Comparison of ENCODE assay signal across 1 cellular context in the genomic region with DNA sequence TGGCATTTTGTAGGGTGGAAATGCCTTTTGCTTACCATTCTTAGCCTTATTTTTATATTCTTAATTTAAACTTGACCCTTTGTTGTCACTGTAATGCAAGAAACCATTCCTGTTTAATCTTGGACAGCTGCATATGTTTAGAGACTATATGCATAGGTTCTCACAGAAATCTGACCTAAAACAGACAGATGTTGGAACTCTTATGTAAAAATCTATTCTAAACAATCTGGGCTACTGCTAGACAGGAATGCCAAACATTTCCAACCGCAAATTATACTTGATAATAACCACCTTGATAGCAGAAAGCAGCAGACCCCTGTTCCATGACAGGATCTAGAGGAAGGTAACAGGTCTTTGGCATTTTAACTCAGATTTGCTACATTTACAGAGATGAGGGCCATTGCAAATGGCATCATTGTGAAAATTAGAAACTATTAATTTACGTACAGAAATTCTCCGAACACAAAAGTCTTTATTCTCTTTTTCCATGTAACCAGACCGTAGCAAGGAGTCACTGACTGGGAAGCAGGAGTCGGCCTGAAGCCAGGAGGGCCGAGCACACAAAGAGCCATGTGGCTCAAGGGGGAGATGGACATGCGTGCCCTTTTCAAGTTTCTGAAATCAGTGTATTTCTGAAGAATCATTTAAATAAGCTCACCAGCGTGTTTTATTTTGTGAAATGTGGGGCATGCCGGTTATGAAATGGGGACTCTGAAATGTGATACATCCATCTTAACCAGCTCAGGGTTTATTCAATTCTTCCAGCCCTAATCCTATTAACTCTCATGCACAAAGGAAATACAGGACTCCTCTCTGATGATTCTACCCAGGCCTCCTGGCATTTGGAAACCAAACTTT.
TF ChIP-seq lines count a peak whose summit lies in the region.

No MANE protein-coding gene starts in this region.

TF ChIP-seq in SK-N-SH, 30 proteins besides CTCF, POLR2A, EP300 and RAD21 (continued from another document):
- TF ChIP-seq, protein P1, sequence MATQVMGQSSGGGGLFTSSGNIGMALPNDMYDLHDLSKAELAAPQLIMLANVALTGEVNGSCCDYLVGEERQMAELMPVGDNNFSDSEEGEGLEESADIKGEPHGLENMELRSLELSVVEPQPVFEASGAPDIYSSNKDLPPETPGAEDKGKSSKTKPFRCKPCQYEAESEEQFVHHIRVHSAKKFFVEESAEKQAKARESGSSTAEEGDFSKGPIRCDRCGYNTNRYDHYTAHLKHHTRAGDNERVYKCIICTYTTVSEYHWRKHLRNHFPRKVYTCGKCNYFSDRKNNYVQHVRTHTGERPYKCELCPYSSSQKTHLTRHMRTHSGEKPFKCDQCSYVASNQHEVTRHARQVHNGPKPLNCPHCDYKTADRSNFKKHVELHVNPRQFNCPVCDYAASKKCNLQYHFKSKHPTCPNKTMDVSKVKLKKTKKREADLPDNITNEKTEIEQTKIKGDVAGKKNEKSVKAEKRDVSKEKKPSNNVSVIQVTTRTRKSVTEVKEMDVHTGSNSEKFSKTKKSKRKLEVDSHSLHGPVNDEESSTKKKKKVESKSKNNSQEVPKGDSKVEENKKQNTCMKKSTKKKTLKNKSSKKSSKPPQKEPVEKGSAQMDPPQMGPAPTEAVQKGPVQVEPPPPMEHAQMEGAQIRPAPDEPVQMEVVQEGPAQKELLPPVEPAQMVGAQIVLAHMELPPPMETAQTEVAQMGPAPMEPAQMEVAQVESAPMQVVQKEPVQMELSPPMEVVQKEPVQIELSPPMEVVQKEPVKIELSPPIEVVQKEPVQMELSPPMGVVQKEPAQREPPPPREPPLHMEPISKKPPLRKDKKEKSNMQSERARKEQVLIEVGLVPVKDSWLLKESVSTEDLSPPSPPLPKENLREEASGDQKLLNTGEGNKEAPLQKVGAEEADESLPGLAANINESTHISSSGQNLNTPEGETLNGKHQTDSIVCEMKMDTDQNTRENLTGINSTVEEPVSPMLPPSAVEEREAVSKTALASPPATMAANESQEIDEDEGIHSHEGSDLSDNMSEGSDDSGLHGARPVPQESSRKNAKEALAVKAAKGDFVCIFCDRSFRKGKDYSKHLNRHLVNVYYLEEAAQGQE (IDR thresholded peaks at IDR 0.05; ENCODE audit: low read depth, low read length), result no peak
- TF ChIP-seq NFIC (IDR thresholded peaks at IDR 0.05; ENCODE audit: borderline replicate concordance), result no peak
- peak; percentile 31; the same call in 1 of the 2 replicates for TF ChIP-seq POLR2AphosphoS5 (IDR thresholded peaks at IDR 0.05; ENCODE audit: low read depth, low read length)
- TF ChIP-seq, protein P2, sequence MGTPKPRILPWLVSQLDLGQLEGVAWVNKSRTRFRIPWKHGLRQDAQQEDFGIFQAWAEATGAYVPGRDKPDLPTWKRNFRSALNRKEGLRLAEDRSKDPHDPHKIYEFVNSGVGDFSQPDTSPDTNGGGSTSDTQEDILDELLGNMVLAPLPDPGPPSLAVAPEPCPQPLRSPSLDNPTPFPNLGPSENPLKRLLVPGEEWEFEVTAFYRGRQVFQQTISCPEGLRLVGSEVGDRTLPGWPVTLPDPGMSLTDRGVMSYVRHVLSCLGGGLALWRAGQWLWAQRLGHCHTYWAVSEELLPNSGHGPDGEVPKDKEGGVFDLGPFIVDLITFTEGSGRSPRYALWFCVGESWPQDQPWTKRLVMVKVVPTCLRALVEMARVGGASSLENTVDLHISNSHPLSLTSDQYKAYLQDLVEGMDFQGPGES (IDR thresholded peaks at IDR 0.05; ENCODE audit: low read depth, low read length), result no peak
- TF ChIP-seq, protein P3, sequence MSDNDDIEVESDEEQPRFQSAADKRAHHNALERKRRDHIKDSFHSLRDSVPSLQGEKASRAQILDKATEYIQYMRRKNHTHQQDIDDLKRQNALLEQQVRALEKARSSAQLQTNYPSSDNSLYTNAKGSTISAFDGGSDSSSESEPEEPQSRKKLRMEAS (IDR thresholded peaks at IDR 0.05; ENCODE audit: low read depth), result peak; percentile 75
- TF ChIP-seq SMC3 (IDR thresholded peaks at IDR 0.05; ENCODE audit: low read depth, low read length), result peak; percentile 13; the same call in 1 of the 2 replicates
- TF ChIP-seq GABPA (IDR thresholded peaks at IDR 0.05; ENCODE audit: low read depth), result no peak
- peak; percentile 51 for TF ChIP-seq CHD2 (IDR thresholded peaks at IDR 0.05; ENCODE audit: low read length, partially characterized antibody)
- TF ChIP-seq, protein P4, sequence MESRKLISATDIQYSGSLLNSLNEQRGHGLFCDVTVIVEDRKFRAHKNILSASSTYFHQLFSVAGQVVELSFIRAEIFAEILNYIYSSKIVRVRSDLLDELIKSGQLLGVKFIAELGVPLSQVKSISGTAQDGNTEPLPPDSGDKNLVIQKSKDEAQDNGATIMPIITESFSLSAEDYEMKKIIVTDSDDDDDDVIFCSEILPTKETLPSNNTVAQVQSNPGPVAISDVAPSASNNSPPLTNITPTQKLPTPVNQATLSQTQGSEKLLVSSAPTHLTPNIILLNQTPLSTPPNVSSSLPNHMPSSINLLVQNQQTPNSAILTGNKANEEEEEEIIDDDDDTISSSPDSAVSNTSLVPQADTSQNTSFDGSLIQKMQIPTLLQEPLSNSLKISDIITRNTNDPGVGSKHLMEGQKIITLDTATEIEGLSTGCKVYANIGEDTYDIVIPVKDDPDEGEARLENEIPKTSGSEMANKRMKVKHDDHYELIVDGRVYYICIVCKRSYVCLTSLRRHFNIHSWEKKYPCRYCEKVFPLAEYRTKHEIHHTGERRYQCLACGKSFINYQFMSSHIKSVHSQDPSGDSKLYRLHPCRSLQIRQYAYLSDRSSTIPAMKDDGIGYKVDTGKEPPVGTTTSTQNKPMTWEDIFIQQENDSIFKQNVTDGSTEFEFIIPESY (IDR thresholded peaks at IDR 0.05; ENCODE audit: borderline replicate concordance, low read depth), result no peak
- TF ChIP-seq NRF1 (IDR thresholded peaks at IDR 0.05; ENCODE audit: low read depth, low read length), result no peak
- TF ChIP-seq RFX5 (IDR thresholded peaks at IDR 0.05; ENCODE audit: low read length), result no peak
- no peak for TF ChIP-seq TAF1 (IDR thresholded peaks at IDR 0.05; ENCODE audit: borderline replicate concordance, low read depth, low read length)
- TF ChIP-seq, protein P5, sequence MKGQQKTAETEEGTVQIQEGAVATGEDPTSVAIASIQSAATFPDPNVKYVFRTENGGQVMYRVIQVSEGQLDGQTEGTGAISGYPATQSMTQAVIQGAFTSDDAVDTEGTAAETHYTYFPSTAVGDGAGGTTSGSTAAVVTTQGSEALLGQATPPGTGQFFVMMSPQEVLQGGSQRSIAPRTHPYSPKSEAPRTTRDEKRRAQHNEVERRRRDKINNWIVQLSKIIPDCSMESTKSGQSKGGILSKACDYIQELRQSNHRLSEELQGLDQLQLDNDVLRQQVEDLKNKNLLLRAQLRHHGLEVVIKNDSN (IDR thresholded peaks at IDR 0.05; ENCODE audit: borderline replicate concordance, low read depth), result no peak
TF ChIP-seq in SK-N-SH: peak in this region for 7.
